ENCODE assay signal across 14 cellular contexts in genomic region chr7:97017197-97018125, GRCh38. TPM values are rescaled to one million over a fixed set of nuclear protein-coding genes. Genes with fewer than 3 reads are reported as not detected.
A peak's percentile ranks its signal among the peaks of the same experiment; 100 is the strongest.
DNase-seq lines count a peak whose midpoint lies in the region; ATAC-seq, FAIRE-seq and TF ChIP-seq lines count a peak whose summit lies in the region.
"Had no signal": no experiment of that assay in that cellular context is flagged by ENCODE, and none has a peak within 500 bp of the region (broad histone marks: within the 10 kb centered on the region; RNA-seq: fewer than 3 reads in every experiment).

No MANE protein-coding gene starts in this region.

- H3K27ac ChIP-seq in HepG2 (ENCODE audit: extremely low read length, insufficient read depth, low read length) (peak overlapping the region; percentile 79), smooth muscle cell (ENCODE audit: low read depth) (no peak overlapping the region), ovary (no peak overlapping the region)
- H3K27ac ChIP-seq: esophagus squamous epithelium had no signal

- DNase-seq in activated CD8-positive, alpha-beta T cell treated with anti-CD3 and anti-CD28 coated beads, Interleukin-2, amount 10 ng/mL, durations not matched to agents 7 days and 5 days = no peak
- DNase-seq in activated CD8-positive, alpha-beta T cell treated with anti-CD3 and anti-CD28 coated beads for 36 hours = no peak
- DNase-seq in adipocyte (ENCODE audit: low read depth) (peak; percentile 17), HepG2 (ENCODE audit: low spot score) (no peak), smooth muscle cell (lab: John Stamatoyannopoulos, UW; ENCODE audit: unreplicated experiment) (no peak), NCI-H2029 (lab: John Stamatoyannopoulos, UW) (no peak), ovary (no peak), NCI-H1048 (lab: John Stamatoyannopoulos, UW) (no peak)
- DNase-seq: activated T-cell treated with anti-CD3 and anti-CD28 coated beads, Interleukin-2, amount 50 U/mL, for 1 hour; esophagus squamous epithelium; hypothalamus had no signal

- 66% methylated on average over 24 of the region's 37 CpGs for WGBS in HepG2 (ENCODE audit: low lambda C conversion rate)
- WGBS in smooth muscle cell (ENCODE audit: low lambda C conversion rate) = 11% methylated on average over 30 of the region's 37 CpGs
- 11 to 16% (median 15%) methylated on average over 37 of the region's 37 CpGs for WGBS in ovary, 3 donors

- TF ChIP-seq RAD21 in HepG2 (CRISPR knock-in tag; IDR thresholded peaks at IDR 0.05) = no peak

- FAIRE-seq in HepG2 (lab: Jason Lieb, UNC) = no peak

- H3K4me2 ChIP-seq in HepG2 (ENCODE audit: low read depth, low read length) (peak overlapping the region; percentile 94), smooth muscle cell (peak overlapping the region; percentile 82)

- intact Hi-C loops in activated CD8-positive, alpha-beta T cell treated with anti-CD3 and anti-CD28 coated beads for 36 hours (cut with micrococcal nuclease) = no loop called here
- intact Hi-C loops in HepG2 (cut with micrococcal nuclease; ENCODE audit: unreplicated experiment) = loop anchor here (2.0 to 5.0 kb wide), 3 partner anchors 65 to 603 kb away; partner anchors contain the start of gene SEM1
- intact Hi-C loops in ovary (cut with DNase I) = no loop called here

- H3K27ac Mint-ChIP-seq in activated CD8-positive, alpha-beta T cell treated with anti-CD3 and anti-CD28 coated beads, Interleukin-2, amount 10 ng/mL, durations not matched to agents 7 days and 5 days = peak overlapping the region; percentile 54
- H3K27ac Mint-ChIP-seq in activated CD8-positive, alpha-beta T cell treated with anti-CD3 and anti-CD28 coated beads for 36 hours = no peak overlapping the region

- peak overlapping the region; percentile 34 for H2AFZ ChIP-seq in HepG2 (ENCODE audit: low read length)
- H2AFZ ChIP-seq in smooth muscle cell (ENCODE audit: low read depth) = no peak overlapping the region

- in situ Hi-C loops in HepG2 (cut with HindIII; ENCODE audit: extremely low pct_ligation_motif_present, low pct_unique_long_range_greater_than_20kb) = loop anchor here (25.0 kb wide), 1 partner anchor 705 kb away; the partner anchor contains the start of gene SLC25A13

- H3K9me3 Mint-ChIP-seq in activated CD8-positive, alpha-beta T cell treated with anti-CD3 and anti-CD28 coated beads, Interleukin-2, amount 10 ng/mL, durations not matched to agents 7 days and 5 days (ENCODE audit: insufficient read depth) = no peaks in the 10 kb centered on the region
- H3K9me3 Mint-ChIP-seq in activated CD8-positive, alpha-beta T cell treated with anti-CD3 and anti-CD28 coated beads for 36 hours = peaks cover 1% of the 10 kb centered on the region

- no peaks in the 10 kb centered on the region for H3K4me1 ChIP-seq in adipocyte (ENCODE audit: control insufficient read depth, insufficient read depth, low read length)
- peaks cover 26% of the 10 kb centered on the region for H3K4me1 ChIP-seq in HepG2 (ENCODE audit: insufficient read depth, low read length)
- H3K4me1 ChIP-seq in smooth muscle cell (ENCODE audit: low read depth) = peaks cover 41% of the 10 kb centered on the region
- H3K4me1 ChIP-seq in ovary (ENCODE audit: insufficient read depth) = peaks cover 7% of the 10 kb centered on the region

- TF ChIP-seq POLR2A in HepG2 (IDR thresholded peaks at IDR 0.05; ENCODE audit: insufficient read depth in 1 of 2, low read depth in 2 of 2, low read length in 2 of 2) = no peak
- TF ChIP-seq POLR2A in ovary (IDR thresholded peaks at IDR 0.05) = no peak

- H3K79me2 ChIP-seq in HepG2 (ENCODE audit: insufficient read depth, low read length) (no peaks in the 10 kb centered on the region), smooth muscle cell (ENCODE audit: low read depth) (no peaks in the 10 kb centered on the region)

- TSS peak; percentile 86 for BruUV-seq in HepG2 (replicated peaks; lab: Mats Ljungman, UMichigan)

- POLR2A ChIA-PET in activated CD8-positive, alpha-beta T cell treated with anti-CD3 and anti-CD28 coated beads, Interleukin-2, amount 10 ng/mL, durations not matched to agents 7 days and 5 days (lab: Charles Lee) = interaction anchor here (0.6 kb wide), 1 partner anchor 17 kb away, joined by 3 read pairs; no protein-coding TSS in a partner anchor
- POLR2A ChIA-PET in activated CD8-positive, alpha-beta T cell treated with anti-CD3 and anti-CD28 coated beads for 36 hours (lab: Charles Lee) = interaction anchor here (0.6 to 0.9 kb wide), 2 partner anchors 12 to 14 kb away, joined by 3 to 4 read pairs; no protein-coding TSS in a partner anchor
- POLR2A ChIA-PET in HepG2 (lab: Yijun Ruan, JAX) = interaction anchor here (0.8 to 6.6 kb wide), 10 partner anchors 10 to 714 kb away, joined by 3 to 163 read pairs (median 4); partner anchors contain the start of gene DLX6

- H3K27me3 ChIP-seq in adipocyte (replicated peaks; ENCODE audit: control insufficient read depth, insufficient read depth, low read length) (peaks cover 87% of the 10 kb centered on the region), HepG2 (ENCODE audit: control insufficient read depth in 1 of 2, insufficient read depth in 2 of 2, low read length in 2 of 2) (no peaks in the 10 kb centered on the region), smooth muscle cell (ENCODE audit: low read depth) (peaks cover 89% of the 10 kb centered on the region), ovary (no peaks in the 10 kb centered on the region)

- TF ChIP-seq EP300 in HepG2 (IDR thresholded peaks at IDR 0.05; ENCODE audit: low read depth in 2 of 2, low read length in 2 of 2) = no peak
- TF ChIP-seq EP300 in HepG2 (CRISPR knock-in tag; IDR thresholded peaks at IDR 0.05; ENCODE audit: borderline replicate concordance) = no peak
- no peak for TF ChIP-seq EP300 in ovary (IDR thresholded peaks at IDR 0.05)

- no peak overlapping the region for H3K9ac ChIP-seq in adipocyte (ENCODE audit: low read length)
- H3K9ac ChIP-seq in HepG2 (ENCODE audit: insufficient read depth, low read depth, low read length) = peak overlapping the region; percentile 85
- H3K9ac ChIP-seq in smooth muscle cell (ENCODE audit: low read depth) = no peak overlapping the region

- peaks cover 5% of the 10 kb centered on the region for H3F3A ChIP-seq in smooth muscle cell (ENCODE audit: low read depth)

- CTCF ChIA-PET in activated CD8-positive, alpha-beta T cell treated with anti-CD3 and anti-CD28 coated beads, Interleukin-2, amount 10 ng/mL, durations not matched to agents 7 days and 5 days (lab: Charles Lee) = interaction anchor here (0.9 kb wide), 1 partner anchor 10 kb away, joined by 3 read pairs; no protein-coding TSS in a partner anchor
- CTCF ChIA-PET in activated CD8-positive, alpha-beta T cell treated with anti-CD3 and anti-CD28 coated beads for 36 hours (lab: Charles Lee) = interaction anchor here (0.8 kb wide), 1 partner anchor 18 kb away, joined by 3 read pairs; no protein-coding TSS in a partner anchor
- CTCF ChIA-PET in HepG2 (lab: Yijun Ruan, JAX; ENCODE audit: low intra/inter-chr PET ratio, low total read pairs) = no interaction called here

- no peak overlapping the region for H3K4me3 ChIP-seq in adipocyte (ENCODE audit: low read length)
- peak overlapping the region; percentile 77 to 83 (median 79) for H3K4me3 ChIP-seq in HepG2 (replicated peaks in 1 of 3; ENCODE audit: insufficient read depth in 1 of 3, low read depth in 2 of 3, low read length in 3 of 3)
- peak overlapping the region; percentile 64 for H3K4me3 ChIP-seq in smooth muscle cell
- H3K4me3 ChIP-seq in ovary = no peak overlapping the region
- H3K4me3 ChIP-seq: lung had no signal

- peaks cover 92% of the 10 kb centered on the region for H3K27me3 Mint-ChIP-seq in activated CD8-positive, alpha-beta T cell treated with anti-CD3 and anti-CD28 coated beads, Interleukin-2, amount 10 ng/mL, durations not matched to agents 7 days and 5 days (ENCODE audit: low read depth)
- H3K27me3 Mint-ChIP-seq in activated CD8-positive, alpha-beta T cell treated with anti-CD3 and anti-CD28 coated beads for 36 hours = peaks cover 91% of the 10 kb centered on the region

- no peaks in the 10 kb centered on the region for H4K20me1 ChIP-seq in HepG2 (ENCODE audit: insufficient read depth, low read length)
- peaks cover 3% of the 10 kb centered on the region for H4K20me1 ChIP-seq in smooth muscle cell (ENCODE audit: low read depth)

- no peak for ATAC-seq in activated CD8-positive, alpha-beta T cell treated with anti-CD3 and anti-CD28 coated beads, Interleukin-2, amount 10 ng/mL, durations not matched to agents 7 days and 5 days
- ATAC-seq in activated CD8-positive, alpha-beta T cell treated with anti-CD3 and anti-CD28 coated beads for 36 hours = no peak
- ATAC-seq in HepG2 = peak; percentile 64
- ATAC-seq: activated CD4-positive, CD25-positive, alpha-beta regulatory T cell treated with anti-CD3 and anti-CD28 coated beads, Interleukin-2, amount 50 U/mL, for 24 hours; HCT116 had no signal

- H3K36me3 ChIP-seq in adipocyte (ENCODE audit: control insufficient read depth, insufficient read depth, low read length, severe bottlenecking) = no peaks in the 10 kb centered on the region
- no peaks in the 10 kb centered on the region for H3K36me3 ChIP-seq in HepG2 (replicated peaks in 1 of 2; ENCODE audit: control insufficient read depth in 1 of 2, insufficient read depth in 2 of 2, low read length in 2 of 2)
- no peaks in the 10 kb centered on the region for H3K36me3 ChIP-seq in smooth muscle cell (ENCODE audit: low read depth)
- H3K36me3 ChIP-seq in ovary = no peaks in the 10 kb centered on the region
- H3K36me3 ChIP-seq: esophagus squamous epithelium had no signal

- no peak for TF ChIP-seq CTCF in activated CD8-positive, alpha-beta T cell treated with anti-CD3 and anti-CD28 coated beads for 36 hours (IDR thresholded peaks at IDR 0.05)
- TF ChIP-seq CTCF in HepG2 (CRISPR knock-in tag; IDR thresholded peaks at IDR 0.05) (no peak), smooth muscle cell (IDR thresholded peaks at IDR 0.05; ENCODE audit: borderline replicate concordance, insufficient read depth, poor library complexity, severe bottlenecking) (no peak), ovary (IDR thresholded peaks at IDR 0.05) (no peak)

- no peaks in the 10 kb centered on the region for H3K9me3 ChIP-seq in adipocyte (ENCODE audit: control insufficient read depth, low read length)
- H3K9me3 ChIP-seq in HepG2 (ENCODE audit: low read length) = no peaks in the 10 kb centered on the region
- H3K9me3 ChIP-seq in smooth muscle cell (replicated peaks; ENCODE audit: low read depth) = no peaks in the 10 kb centered on the region
- no peaks in the 10 kb centered on the region for H3K9me3 ChIP-seq in ovary
- H3K9me3 ChIP-seq: esophagus squamous epithelium had no signal

- H3K4me3 Mint-ChIP-seq in activated CD8-positive, alpha-beta T cell treated with anti-CD3 and anti-CD28 coated beads, Interleukin-2, amount 10 ng/mL, durations not matched to agents 7 days and 5 days = no peak overlapping the region
- no peak overlapping the region for H3K4me3 Mint-ChIP-seq in activated CD8-positive, alpha-beta T cell treated with anti-CD3 and anti-CD28 coated beads for 36 hours

- peaks cover 4% of the 10 kb centered on the region for H3K36me3 Mint-ChIP-seq in activated CD8-positive, alpha-beta T cell treated with anti-CD3 and anti-CD28 coated beads, Interleukin-2, amount 10 ng/mL, durations not matched to agents 7 days and 5 days (ENCODE audit: low read depth)
- peaks cover 2% of the 10 kb centered on the region for H3K36me3 Mint-ChIP-seq in activated CD8-positive, alpha-beta T cell treated with anti-CD3 and anti-CD28 coated beads for 36 hours (ENCODE audit: low read depth)

- H3K4me1 Mint-ChIP-seq in activated CD8-positive, alpha-beta T cell treated with anti-CD3 and anti-CD28 coated beads, Interleukin-2, amount 10 ng/mL, durations not matched to agents 7 days and 5 days (ENCODE audit: low read depth) = peaks cover 17% of the 10 kb centered on the region
- peaks cover 19% of the 10 kb centered on the region for H3K4me1 Mint-ChIP-seq in activated CD8-positive, alpha-beta T cell treated with anti-CD3 and anti-CD28 coated beads for 36 hours (ENCODE audit: low read depth)

RNA-seq across cellular contexts. Expression of gene DLX5, which starts 7.2 kb away (rescaled TPM):
- not detected for total RNA-seq in activated CD8-positive, alpha-beta T cell treated with anti-CD3 and anti-CD28 coated beads, Interleukin-2, amount 10 ng/mL, durations not matched to agents 7 days and 5 days
- total RNA-seq in activated CD8-positive, alpha-beta T cell treated with anti-CD3 and anti-CD28 coated beads for 36 hours = not detected
- total RNA-seq in HepG2 (2016; rRNA removed; fragmentation: Illumina TruSeq; extraction: Trizol) (not detected in 2 replicates), smooth muscle cell (1.2 and 3.5 TPM in 2 replicates), ovary (1 to 10 TPM in 3 of 7 donors, under 1 TPM in 3, not detected in 1; 0.27 to 7.9 (median 1.0) TPM)
- not detected in 2 replicates for total RNA-seq in HepG2 (2016; cell fraction: cytosol; rRNA removed; fragmentation: Illumina TruSeq; extraction: Trizol; ENCODE audit: low read depth)
- total RNA-seq in HepG2 (2016; cell fraction: insoluble cytoplasmic fraction; rRNA removed; fragmentation: Illumina TruSeq; extraction: Trizol) = not detected in 2 replicates
- not detected in 2 replicates for total RNA-seq in HepG2 (2016; cell fraction: membrane; rRNA removed; fragmentation: Illumina TruSeq; extraction: Trizol)
- total RNA-seq in HepG2 (2016; cell fraction: nucleus; rRNA removed; fragmentation: Illumina TruSeq; extraction: Trizol) = not detected in 2 replicates
- polyA plus RNA-seq in HepG2 (2011; rRNA removed) (not detected in 2 replicates), smooth muscle cell (4.3 and 15.0 TPM in 2 replicates), ovary (1 to 10 TPM in 1 of 2 donors, under 1 TPM in 1; 0.43 to 4.2 TPM)
- not detected in 2 replicates for polyA plus RNA-seq in HepG2 (2011; cell fraction: cytosol; rRNA removed)
- not detected in 2 replicates for polyA plus RNA-seq in HepG2 (2011; cell fraction: nucleus; rRNA removed)
- not detected in 2 replicates for polyA plus RNA-seq in HepG2 (2012)
- not detected in 2 replicates for polyA plus RNA-seq in HepG2 (2016; cell fraction: cytosol; fragmentation: Illumina TruSeq; extraction: Trizol; ENCODE audit: low read depth)
- not detected in 2 replicates for polyA plus RNA-seq in HepG2 (2016; cell fraction: insoluble cytoplasmic fraction; fragmentation: Illumina TruSeq; extraction: Trizol; ENCODE audit: low read depth)
- polyA plus RNA-seq in HepG2 (2016; cell fraction: membrane; fragmentation: Illumina TruSeq; extraction: Trizol; ENCODE audit: low read depth) = not detected in 2 replicates
- not detected in 2 replicates for polyA plus RNA-seq in HepG2 (2016; cell fraction: nucleus; fragmentation: Illumina TruSeq; extraction: Trizol; ENCODE audit: insufficient read depth, low read depth)
- not detected in 2 replicates for polyA minus RNA-seq in HepG2 (2011; rRNA and poly(A)+ RNA removed; ENCODE audit: low replicate concordance)
- not detected in 2 replicates for polyA minus RNA-seq in HepG2 (2011; cell fraction: cytosol; rRNA and poly(A)+ RNA removed)
- not detected in 2 replicates for polyA minus RNA-seq in HepG2 (2011; cell fraction: nucleus; rRNA and poly(A)+ RNA removed)

RNA-seq across cellular contexts. Expression of gene DLX6, which starts 12.1 kb away (rescaled TPM):
- total RNA-seq in activated CD8-positive, alpha-beta T cell treated with anti-CD3 and anti-CD28 coated beads, Interleukin-2, amount 10 ng/mL, durations not matched to agents 7 days and 5 days = not detected
- total RNA-seq in activated CD8-positive, alpha-beta T cell treated with anti-CD3 and anti-CD28 coated beads for 36 hours = not detected
- 4.5 and 5.5 TPM in 2 replicates for total RNA-seq in HepG2 (2016; rRNA removed; fragmentation: Illumina TruSeq; extraction: Trizol)
- 3.3 and 4.7 TPM in 2 replicates for total RNA-seq in HepG2 (2016; cell fraction: cytosol; rRNA removed; fragmentation: Illumina TruSeq; extraction: Trizol; ENCODE audit: low read depth)
- 3.5 and 5.4 TPM in 2 replicates for total RNA-seq in HepG2 (2016; cell fraction: insoluble cytoplasmic fraction; rRNA removed; fragmentation: Illumina TruSeq; extraction: Trizol)
- total RNA-seq in HepG2 (2016; cell fraction: membrane; rRNA removed; fragmentation: Illumina TruSeq; extraction: Trizol) = 5.4 and 5.6 TPM in 2 replicates
- 6.2 and 7.9 TPM in 2 replicates for total RNA-seq in HepG2 (2016; cell fraction: nucleus; rRNA removed; fragmentation: Illumina TruSeq; extraction: Trizol)
- polyA plus RNA-seq in HepG2 (2011; rRNA removed) = 2.4 and 3.5 TPM in 2 replicates
- polyA plus RNA-seq in HepG2 (2011; cell fraction: cytosol; rRNA removed) = 2.6 and 2.9 TPM in 2 replicates
- polyA plus RNA-seq in HepG2 (2011; cell fraction: nucleus; rRNA removed) = 5.8 and 7.3 TPM in 2 replicates
- polyA plus RNA-seq in HepG2 (2012) = 4.5 and 5.0 TPM in 2 replicates
- polyA plus RNA-seq in HepG2 (2016; cell fraction: cytosol; fragmentation: Illumina TruSeq; extraction: Trizol; ENCODE audit: low read depth) = 1.5 and 1.8 TPM in 2 replicates
- 6.9 and 8.6 TPM in 2 replicates for polyA plus RNA-seq in HepG2 (2016; cell fraction: insoluble cytoplasmic fraction; fragmentation: Illumina TruSeq; extraction: Trizol; ENCODE audit: low read depth)
- polyA plus RNA-seq in HepG2 (2016; cell fraction: membrane; fragmentation: Illumina TruSeq; extraction: Trizol; ENCODE audit: low read depth) = 3.4 and 4.2 TPM in 2 replicates
- polyA plus RNA-seq in HepG2 (2016; cell fraction: nucleus; fragmentation: Illumina TruSeq; extraction: Trizol; ENCODE audit: insufficient read depth, low read depth) = 13.3 and 14.1 TPM in 2 replicates
- 3.2 TPM in 1 of 2 replicates, not detected in the other for polyA minus RNA-seq in HepG2 (2011; rRNA and poly(A)+ RNA removed; ENCODE audit: low replicate concordance)
- polyA minus RNA-seq in HepG2 (2011; cell fraction: cytosol; rRNA and poly(A)+ RNA removed) = 2.5 and 2.8 TPM in 2 replicates
- polyA minus RNA-seq in HepG2 (2011; cell fraction: nucleus; rRNA and poly(A)+ RNA removed) = 7.8 and 15.5 TPM in 2 replicates
- total RNA-seq in smooth muscle cell = 0.13 and 2.6 TPM in 2 replicates
- polyA plus RNA-seq in smooth muscle cell = 0.43 and 1.9 TPM in 2 replicates
- under 1 TPM in 5 of 7 donors, not detected in 2; 0.12 to 0.95 (median 0.20) TPM for total RNA-seq in ovary
- under 1 TPM; 0.10 to 0.27 TPM for polyA plus RNA-seq in ovary
- total RNA-seq: esophagus squamous epithelium, lung had no signal
- polyA plus RNA-seq: lung had no signal

Comparison
In these comparisons a context has a peak if more than half of its experiments do, and no peak if none do; other contexts are left out.
1. H3K4me3 ChIP-seq: peak in HepG2 (3 of 3) and smooth muscle cell (single experiment); none in adipocyte (single experiment) and ovary (single experiment).